16 cellular contexts compared by ENCODE assay signal in genomic region chr3:140731440-140732119, GRCh38. TPM values are rescaled to one million over a fixed set of nuclear protein-coding genes. Genes with fewer than 3 reads are reported as not detected.
DNase-seq lines count a peak whose midpoint lies in the region; ATAC-seq and TF ChIP-seq lines count a peak whose summit lies in the region.
"Had no signal": no experiment of that assay in that cellular context is flagged by ENCODE, and none has a peak within 500 bp of the region (broad histone marks: within the 10 kb centered on the region; RNA-seq: fewer than 3 reads in every experiment).

No MANE protein-coding gene starts in this region.

- CTCF ChIA-PET in CD4-positive, alpha-beta T cell (lab: Charles Lee), result no interaction called here

- no peak overlapping the region for H3K27ac Mint-ChIP-seq in CD4-positive, alpha-beta T cell
- H3K27ac Mint-ChIP-seq: activated T-helper 1 cell treated with anti-CD3 and anti-CD28 coated beads, Interleukin-12 subunit alpha, Interleukin-12 subunit beta, Interleukin-2, Interleukin-4 antibody, amounts not matched to agents 30 ng/mL and 10 ng/mL and 1 ng/mL, durations not matched to agents 14 hours and 24 hours and 36 hours; naive thymus-derived CD4-positive, alpha-beta T cell; stimulated activated effector memory CD8-positive, alpha-beta T cell treated with anti-CD3 and anti-CD28 coated beads, Interleukin-12 subunit alpha, Interleukin-12 subunit beta, amount 100 ng/mL, for 72 hours had no signal

- intact Hi-C loops in CD4-positive, alpha-beta T cell (cut with DNase I, micrococcal nuclease), result no loop called here
- intact Hi-C loops in left lung (cut with DNase I), result no loop called here

- H4K20me1 ChIP-seq in Karpas-422 (ENCODE audit: insufficient read depth, low read depth, low read length), result no peaks in the 10 kb centered on the region
- H4K20me1 ChIP-seq in MM.1S (ENCODE audit: insufficient read depth, low read length), result no peaks in the 10 kb centered on the region

- TF ChIP-seq CTCF in CD4-positive, alpha-beta T cell (IDR thresholded peaks at IDR 0.05), result no peak
- TF ChIP-seq CTCF in left lung (IDR thresholded peaks at IDR 0.05) (no peak), omental fat pad (IDR thresholded peaks at IDR 0.05) (no peak), MM.1S (IDR thresholded peaks at IDR 0.05; ENCODE audit: low read length) (no peak)

- H3K79me2 ChIP-seq in Karpas-422 (ENCODE audit: low read length), result no peaks in the 10 kb centered on the region
- H3K79me2 ChIP-seq in MM.1S (ENCODE audit: low read length), result no peaks in the 10 kb centered on the region

- no peak for DNase-seq in CD4-positive, alpha-beta T cell
- DNase-seq in GM19238 (ENCODE audit: insufficient read length, low spot score), result peak; percentile 61
- no peak for DNase-seq in left lung
- DNase-seq in Karpas-422, result no peak
- DNase-seq in omental fat pad (ENCODE audit: low spot score), result no peak
- DNase-seq in MM.1S, result no peak
- DNase-seq: activated CD4-positive, CD25-positive, alpha-beta regulatory T cell had no signal

- H3K4me1 ChIP-seq in left lung (no peaks in the 10 kb centered on the region), Karpas-422 (ENCODE audit: low read length) (peaks cover 9% of the 10 kb centered on the region), MM.1S (ENCODE audit: low read length) (no peaks in the 10 kb centered on the region)
- H3K4me1 ChIP-seq: vagina had no signal

- POLR2A ChIA-PET in CD4-positive, alpha-beta T cell (lab: Charles Lee), result no interaction called here

- no peak overlapping the region for H3K4me3 ChIP-seq in left lung
- no peak overlapping the region for H3K4me3 ChIP-seq in Karpas-422 (ENCODE audit: low read length)
- H3K4me3 ChIP-seq in MM.1S (ENCODE audit: low read length), result no peak overlapping the region
- H3K4me3 ChIP-seq: vagina had no signal

- no peaks in the 10 kb centered on the region for H3K36me3 ChIP-seq in left lung
- H3K36me3 ChIP-seq in Karpas-422 (ENCODE audit: insufficient read depth, low read length), result no peaks in the 10 kb centered on the region
- no peaks in the 10 kb centered on the region for H3K36me3 ChIP-seq in MM.1S (replicated peaks; ENCODE audit: insufficient read depth, low read length)
- H3K36me3 ChIP-seq: vagina had no signal

- no peaks in the 10 kb centered on the region for H3K36me3 Mint-ChIP-seq in CD4-positive, alpha-beta T cell (ENCODE audit: low read depth)
- H3K36me3 Mint-ChIP-seq: stimulated activated effector memory CD8-positive, alpha-beta T cell treated with anti-CD3 and anti-CD28 coated beads, Interleukin-12 subunit alpha, Interleukin-12 subunit beta, amount 100 ng/mL, for 72 hours had no signal

- no peaks in the 10 kb centered on the region for H3K4me1 Mint-ChIP-seq in CD4-positive, alpha-beta T cell (ENCODE audit: low read depth)
- H3K4me1 Mint-ChIP-seq: stimulated activated effector memory CD8-positive, alpha-beta T cell treated with anti-CD3 and anti-CD28 coated beads, Interleukin-12 subunit alpha, Interleukin-12 subunit beta, amount 100 ng/mL, for 72 hours had no signal

- no peak overlapping the region for H3K27ac ChIP-seq in CD4-positive, alpha-beta T cell (ENCODE audit: low read depth, low read length)
- H3K27ac ChIP-seq in left lung, result no peak overlapping the region
- H3K27ac ChIP-seq in Karpas-422 (ENCODE audit: low read length), result no peak overlapping the region
- H3K27ac ChIP-seq in MM.1S (ENCODE audit: low read length), result no peak overlapping the region
- H3K27ac ChIP-seq: vagina had no signal

- H3K9me3 ChIP-seq in CD4-positive, alpha-beta T cell (ENCODE audit: control insufficient read depth, low read length), result no peaks in the 10 kb centered on the region
- H3K9me3 ChIP-seq in left lung (no peaks in the 10 kb centered on the region), Karpas-422 (ENCODE audit: low read length) (no peaks in the 10 kb centered on the region), MM.1S (replicated peaks; ENCODE audit: insufficient read depth, low read length) (no peaks in the 10 kb centered on the region; the same call in 1 of the 2 replicates)
- H3K9me3 ChIP-seq: vagina had no signal

- H3K9me2 ChIP-seq in Karpas-422 (replicated peaks; ENCODE audit: insufficient read depth, low read length) (no peaks in the 10 kb centered on the region), MM.1S (replicated peaks; ENCODE audit: insufficient read depth, low read length) (no peaks in the 10 kb centered on the region)

- H3K4me2 ChIP-seq in Karpas-422 (ENCODE audit: low read depth, low read length, poor library complexity, severe bottlenecking) (no peak overlapping the region), MM.1S (ENCODE audit: low read depth, low read length) (no peak overlapping the region)

- H3K27me3 Mint-ChIP-seq in CD4-positive, alpha-beta T cell, result no peaks in the 10 kb centered on the region

- H3K9me3 Mint-ChIP-seq in CD4-positive, alpha-beta T cell, result no peaks in the 10 kb centered on the region
- H3K9me3 Mint-ChIP-seq: activated T-helper 1 cell treated with anti-CD3 and anti-CD28 coated beads, Interleukin-12 subunit alpha, Interleukin-12 subunit beta, Interleukin-2, Interleukin-4 antibody, amounts not matched to agents 30 ng/mL and 10 ng/mL and 1 ng/mL, durations not matched to agents 14 hours and 24 hours and 36 hours had no signal

- ATAC-seq in CD4-positive, alpha-beta T cell (ENCODE audit: poor library complexity), result peak; percentile 26
- peak; percentile 74 for ATAC-seq in GM21786 (IDR thresholded peaks at IDR 0.05; ENCODE audit: unreplicated experiment)
- peak; percentile 78 for ATAC-seq in HG03103 (IDR thresholded peaks at IDR 0.05; ENCODE audit: low read depth, unreplicated experiment)
- no peak for ATAC-seq in left lung
- no peak for ATAC-seq in omental fat pad (ENCODE audit: low FRiP score)
- ATAC-seq: naive thymus-derived CD4-positive, alpha-beta T cell; stimulated activated effector memory CD8-positive, alpha-beta T cell treated with anti-CD3 and anti-CD28 coated beads, Interleukin-12 subunit alpha, Interleukin-12 subunit beta, amount 100 ng/mL, for 72 hours had no signal

- H2AFZ ChIP-seq in Karpas-422 (ENCODE audit: low read length) (no peak overlapping the region), MM.1S (ENCODE audit: low read length) (no peak overlapping the region)

- H3F3A ChIP-seq in MM.1S (ENCODE audit: insufficient read depth, low read length), result no peaks in the 10 kb centered on the region

- no peaks in the 10 kb centered on the region for H3K27me3 ChIP-seq in CD4-positive, alpha-beta T cell (ENCODE audit: control insufficient read depth, insufficient read depth, low read length)
- H3K27me3 ChIP-seq in left lung, result peaks cover 0 to 4% of the 10 kb centered on the region in 2 donors
- peaks cover 5% of the 10 kb centered on the region; the same call in 1 of the 2 replicates for H3K27me3 ChIP-seq in Karpas-422 (ENCODE audit: low read length)
- H3K27me3 ChIP-seq in MM.1S (replicated peaks; ENCODE audit: insufficient read depth, low read length), result no peaks in the 10 kb centered on the region
- H3K27me3 ChIP-seq: vagina had no signal

- H3K9ac ChIP-seq in Karpas-422 (ENCODE audit: low read length) (no peak overlapping the region), MM.1S (ENCODE audit: low read length) (no peak overlapping the region)

- no peak overlapping the region for H3K4me3 Mint-ChIP-seq in CD4-positive, alpha-beta T cell
- H3K4me3 Mint-ChIP-seq: activated T-helper 1 cell treated with anti-CD3 and anti-CD28 coated beads, Interleukin-12 subunit alpha, Interleukin-12 subunit beta, Interleukin-2, Interleukin-4 antibody, amounts not matched to agents 30 ng/mL and 10 ng/mL and 1 ng/mL, durations not matched to agents 14 hours and 24 hours and 36 hours; naive thymus-derived CD4-positive, alpha-beta T cell; stimulated activated effector memory CD8-positive, alpha-beta T cell treated with anti-CD3 and anti-CD28 coated beads, Interleukin-12 subunit alpha, Interleukin-12 subunit beta, amount 100 ng/mL, for 72 hours had no signal

RNA-seq across cellular contexts. Expression of gene TRIM42, which starts 53.7 kb away (rescaled TPM):
- total RNA-seq in CD4-positive, alpha-beta T cell, result not detected
- not detected for total RNA-seq in left lung
- total RNA-seq in Karpas-422 (2014; rRNA removed; shearing (Covaris generic); ENCODE audit: low replicate concordance), result not detected in 2 replicates
- total RNA-seq in omental fat pad, result not detected
- total RNA-seq: A673; activated T-helper 1 cell treated with anti-CD3 and anti-CD28 coated beads, Interleukin-12 subunit alpha, Interleukin-12 subunit beta, Interleukin-2, Interleukin-4 antibody, amounts not matched to agents 30 ng/mL and 10 ng/mL and 1 ng/mL, durations not matched to agents 14 hours and 24 hours and 36 hours; glomerular endothelial cell; naive thymus-derived CD4-positive, alpha-beta T cell; renal cortical epithelial cell; vagina had no signal

Comparison
In these comparisons a context has a peak if more than half of its experiments do, and no peak if none do; other contexts are left out.
1. ATAC-seq: peak in CD4-positive, alpha-beta T cell (single experiment), GM21786 (single experiment) and HG03103 (single experiment); none in left lung (single experiment) and omental fat pad (single experiment).